1 cellular context compared by ENCODE assay signal in genomic region chr22:42714308-42714707, GRCh38.
TF ChIP-seq lines count a peak whose summit lies in the region.

No MANE protein-coding gene starts in this region.

TF ChIP-seq in IMR-90, 13 proteins besides CTCF, POLR2A, EP300 and RAD21:
- TF ChIP-seq MAFK (IDR thresholded peaks at IDR 0.05; ENCODE audit: low read depth, low read length) (no peak), ELK1 (IDR thresholded peaks at IDR 0.05; ENCODE audit: borderline replicate concordance, low read depth, low read length) (no peak), MAZ (IDR thresholded peaks at IDR 0.05; ENCODE audit: borderline replicate concordance, low read depth, low read length) (no peak)
TF ChIP-seq in IMR-90: peak in this region for 0.
